ENCODE assay signal across 9 cellular contexts in the genomic region with DNA sequence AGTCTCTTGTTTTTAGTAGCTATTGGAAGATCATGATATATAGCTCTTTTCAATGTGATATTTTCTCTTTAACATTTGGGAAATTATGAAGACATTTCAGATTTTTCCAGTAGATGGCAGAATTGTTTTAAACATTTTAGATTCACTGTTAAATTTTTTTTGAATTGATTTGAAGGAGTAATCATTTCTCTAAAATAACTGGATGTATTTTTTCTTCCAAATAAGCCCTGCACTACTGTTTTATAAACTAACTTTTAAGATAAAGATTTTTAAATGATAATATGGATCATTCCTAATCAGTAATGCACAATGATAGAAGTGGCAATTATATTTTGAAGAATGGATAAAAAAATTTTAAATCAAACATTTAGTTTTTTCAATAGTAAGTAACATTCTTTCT. TPM values are rescaled to one million over a fixed set of nuclear protein-coding genes. Genes with fewer than 3 reads are reported as not detected.
A peak's percentile ranks its signal among the peaks of the same experiment; 100 is the strongest.
DNase-seq lines count a peak whose midpoint lies in the region; ATAC-seq, FAIRE-seq and TF ChIP-seq lines count a peak whose summit lies in the region.
"Had no signal": no experiment of that assay in that cellular context is flagged by ENCODE, and none has a peak within 500 bp of the region (broad histone marks: within the 10 kb centered on the region; RNA-seq: fewer than 3 reads in every experiment).

No MANE protein-coding gene starts in this region.

- no peaks in the 10 kb centered on the region for H3K36me3 Mint-ChIP-seq in CD14-positive monocyte

- H3K9me3 Mint-ChIP-seq in CD14-positive monocyte = peaks cover 0 to 8% (median 2%) of the 10 kb centered on the region in 7 donors

- ATAC-seq in GM18909 (IDR thresholded peaks at IDR 0.05; ENCODE audit: poor library complexity, unreplicated experiment) = no peak

- no peaks in the 10 kb centered on the region for H3K4me1 ChIP-seq in testis

- H3K9me3 ChIP-seq in testis = no peaks in the 10 kb centered on the region

- no peak overlapping the region for H3K27ac Mint-ChIP-seq in CD14-positive monocyte

- no peaks in the 10 kb centered on the region for H3K27me3 ChIP-seq in kidney epithelial cell (ENCODE audit: control insufficient read depth, insufficient read depth, low read length)
- no peaks in the 10 kb centered on the region for H3K27me3 ChIP-seq in testis

- H3K4me1 Mint-ChIP-seq in CD14-positive monocyte = peaks cover 4% of the 10 kb centered on the region

- no peak for TF ChIP-seq POLR2A in testis (IDR thresholded peaks at IDR 0.05)

- no peak overlapping the region for H3K4me3 Mint-ChIP-seq in CD14-positive monocyte

- no peak overlapping the region for H3K4me3 ChIP-seq in kidney epithelial cell (ENCODE audit: low read depth, low read length)
- H3K4me3 ChIP-seq in testis = no peak overlapping the region

- FAIRE-seq in HTR-8/SVneo (lab: Jason Lieb, UNC) = no peak
- FAIRE-seq in TTC549 (lab: Jason Lieb, UNC) = peak; percentile 93
- FAIRE-seq: GM18507 had no signal

- TF ChIP-seq CTCF in CD14-positive monocyte (IDR thresholded peaks at IDR 0.05) (peak; percentile 41), kidney epithelial cell (IDR thresholded peaks at IDR 0.05; ENCODE audit: insufficient read depth, low read length, poor library complexity, severe bottlenecking) (peak; percentile 1), testis (IDR thresholded peaks at IDR 0.05) (no peak)

- intact Hi-C loops in CD14-positive monocyte (cut with micrococcal nuclease) = no loop called here
- intact Hi-C loops in testis (cut with DNase I; ENCODE audit: low total_unique reads) = no loop called here

- DNase-seq in CD14-positive monocyte (ENCODE audit: low spot score) = no peak
- peak; percentile 9 for DNase-seq in HTR-8/SVneo (ENCODE audit: insufficient read length, low spot score)
- DNase-seq in kidney epithelial cell (ENCODE audit: low read depth) = no peak
- DNase-seq in C1 segment of cervical spinal cord (lab: John Stamatoyannopoulos, UW) = no peak
- DNase-seq in NCI-H2081 treated with DMSO at 0.1 percent for 48 hours (lab: John Stamatoyannopoulos, UW) = no peak
- DNase-seq in testis = no peak

- H3K27me3 Mint-ChIP-seq in CD14-positive monocyte (ENCODE audit: low read depth in 3 of 3) = no peaks in the 10 kb centered on the region

- no peaks in the 10 kb centered on the region for H3K36me3 ChIP-seq in kidney epithelial cell (ENCODE audit: control insufficient read depth, insufficient read depth, low read length)
- H3K36me3 ChIP-seq in testis (ENCODE audit: low read depth, missing control alignments) = no peaks in the 10 kb centered on the region

- H3K27ac ChIP-seq in testis = no peak overlapping the region

RNA-seq across cellular contexts. Expression of gene NDUFAF2, which starts 14.2 kb away (rescaled TPM):
- 10 to 100 TPM; 25.0 to 29.5 TPM for polyA plus RNA-seq in CD14-positive monocyte
- total RNA-seq in kidney epithelial cell = 41.3 and 49.0 TPM in 2 replicates
- 10 to 100 TPM; 18.1 to 22.3 TPM for total RNA-seq in testis
- polyA plus RNA-seq in testis (ENCODE audit: insufficient read depth, low read depth, low replicate concordance) = 30.8 TPM

RNA-seq across cellular contexts. Expression of gene ERCC8, which starts 14.3 kb away (rescaled TPM):
- polyA plus RNA-seq in CD14-positive monocyte (10 to 100 TPM; 10.6 to 16.8 TPM), testis (ENCODE audit: insufficient read depth, low read depth, low replicate concordance) (16.4 TPM)
- total RNA-seq in kidney epithelial cell (29.2 and 30.4 TPM in 2 replicates), testis (10 to 100 TPM; 16.0 to 18.5 TPM)

Comparison
In these comparisons a context has a peak if more than half of its experiments do, and no peak if none do; other contexts are left out.
1. CTCF ChIP-seq: peak in CD14-positive monocyte (single experiment) and kidney epithelial cell (single experiment); none in testis (0 of 3).